9 cellular contexts compared by ENCODE assay signal in the genomic region with DNA sequence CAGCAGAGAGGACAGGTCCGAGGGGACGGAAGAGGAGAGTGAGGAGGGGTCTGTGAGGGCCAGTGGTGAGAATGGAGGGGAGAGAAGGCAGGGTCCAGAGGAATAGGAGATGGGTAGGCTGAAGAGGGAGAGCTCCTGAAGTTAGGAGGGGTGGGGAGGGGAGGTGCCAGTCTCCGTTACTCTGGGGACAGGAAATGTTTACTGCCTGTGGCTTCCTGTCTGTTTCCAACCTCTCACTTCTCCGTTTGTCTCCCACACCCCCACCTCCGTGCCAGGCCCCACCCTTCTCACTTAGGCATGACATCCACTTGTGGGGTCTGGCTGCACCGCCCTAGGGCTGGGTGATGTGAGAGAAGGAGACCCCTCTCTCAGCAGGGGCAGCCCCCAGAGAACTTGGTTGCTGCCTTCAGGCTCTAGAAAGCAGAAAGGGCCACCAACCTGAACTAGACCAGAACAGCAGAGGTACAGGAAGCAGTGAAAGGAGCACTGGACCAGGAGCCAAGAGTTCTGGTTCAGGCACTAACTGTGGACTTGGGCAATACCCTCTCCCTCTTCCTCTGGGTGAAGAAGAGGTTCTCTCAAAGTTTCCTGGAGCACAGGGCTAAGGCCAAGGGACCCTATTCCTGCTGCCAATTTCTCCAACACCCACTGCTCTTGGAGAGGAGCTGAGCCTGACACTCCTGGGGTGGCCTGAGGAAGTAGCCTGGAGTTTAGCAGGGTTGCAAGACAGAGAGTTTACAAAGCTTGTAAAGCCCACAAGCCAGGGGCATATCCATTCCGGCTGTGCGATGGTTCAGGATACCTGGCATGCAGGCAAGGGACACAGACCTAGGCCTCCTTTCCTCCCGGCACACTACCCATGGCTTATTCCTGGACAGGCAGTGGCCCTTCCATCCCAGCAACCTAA. TPM values are rescaled to one million over a fixed set of nuclear protein-coding genes. Genes with fewer than 3 reads are reported as not detected.
DNase-seq lines count a peak whose midpoint lies in the region; ATAC-seq and TF ChIP-seq lines count a peak whose summit lies in the region.
"Had no signal": no experiment of that assay in that cellular context is flagged by ENCODE, and none has a peak within 500 bp of the region (broad histone marks: within the 10 kb centered on the region; RNA-seq: fewer than 3 reads in every experiment).

No MANE protein-coding gene starts in this region.

- TF ChIP-seq CTCF in AG04450 (IDR thresholded peaks at IDR 0.05; ENCODE audit: low read depth, low read length) (no peak), parathyroid adenoma (IDR thresholded peaks at IDR 0.05) (no peak)

- H3K27ac ChIP-seq in AG04450 (ENCODE audit: low read depth, low read length) (peak overlapping the region; percentile 39), duodenal mucosa (ENCODE audit: low read depth, low read length) (peak overlapping the region; percentile 46), parathyroid adenoma (peak overlapping the region; percentile 64), aorta (ENCODE audit: low read depth in 1 of 2, low read length in 2 of 2) (peak overlapping the region in 1 of 2 donors; percentile 23)
- H3K27ac ChIP-seq: C4-2B had no signal

- DNase-seq in AG04450 (ENCODE audit: low read depth, low spot score): no peak
- DNase-seq in activated CD4-positive, alpha-beta T cell treated with anti-CD3 and anti-CD28 coated beads for 24 hours (ENCODE audit: low read depth in 2 of 2): peak; percentile 29 to 43
- peak; percentile 55 to 74 for DNase-seq in aorta
- DNase-seq in NCI-H1436 (lab: John Stamatoyannopoulos, UW): no peak

- intact Hi-C loops in aorta (cut with DNase I): no loop called here

- WGBS in aorta, 2 donors: 45 to 47% methylated on average over 8 to 9 of the region's 9 CpGs

- H3K27me3 ChIP-seq in AG04450 (ENCODE audit: control insufficient read depth, insufficient read depth, low read length): no peaks in the 10 kb centered on the region
- peaks cover 2 to 10% of the 10 kb centered on the region in 2 donors for H3K27me3 ChIP-seq in duodenal mucosa (ENCODE audit: control insufficient read depth in 1 of 2, insufficient read depth in 2 of 2, low read length in 2 of 2)
- no peaks in the 10 kb centered on the region for H3K27me3 ChIP-seq in parathyroid adenoma (ENCODE audit: control insufficient read depth, insufficient read depth, low read length)
- no peaks in the 10 kb centered on the region for H3K27me3 ChIP-seq in aorta (ENCODE audit: control insufficient read depth in 1 of 2, insufficient read depth in 2 of 2, low read length in 1 of 2)

- H3K9ac ChIP-seq in duodenal mucosa (ENCODE audit: low read depth in 1 of 2, low read length in 2 of 2) (peak overlapping the region in 1 of 2 donors; percentile 46), parathyroid adenoma (no peak overlapping the region)

- H3K4me2 ChIP-seq in parathyroid adenoma (ENCODE audit: low read length): peak overlapping the region; percentile 13

- H3K4me3 ChIP-seq in AG04450 (ENCODE audit: low read depth, low read length) (0 out of 2 replicates have a peak overlapping the region, but pooled peaks have one; percentile 13), duodenal mucosa (ENCODE audit: low read depth in 1 of 2, low read length in 2 of 2) (peak overlapping the region; percentile 8 to 33), parathyroid adenoma (ENCODE audit: low read depth, low read length) (no peak overlapping the region), aorta (ENCODE audit: low read length in 2 of 2) (peak overlapping the region in 1 of 2 donors; percentile 40)

- POLR2A ChIA-PET in AG04450 (lab: Yijun Ruan, JAX): no interaction called here

- H3K36me3 ChIP-seq in duodenal mucosa (ENCODE audit: control insufficient read depth in 1 of 2, insufficient read depth in 2 of 2, low read length in 2 of 2): peaks cover 0 to 8% of the 10 kb centered on the region in 2 donors
- H3K36me3 ChIP-seq in parathyroid adenoma (ENCODE audit: control insufficient read depth, insufficient read depth, low read length): no peaks in the 10 kb centered on the region
- H3K36me3 ChIP-seq in aorta (ENCODE audit: control insufficient read depth in 1 of 2, insufficient read depth in 2 of 2, low read length in 1 of 2): peaks cover 2 to 3% of the 10 kb centered on the region in 2 donors

- peaks cover 35 to 40% of the 10 kb centered on the region in 2 donors for H3K4me1 ChIP-seq in duodenal mucosa (ENCODE audit: control insufficient read depth in 1 of 2, insufficient read depth in 2 of 2, low read length in 2 of 2)
- H3K4me1 ChIP-seq in parathyroid adenoma: peaks cover 4% of the 10 kb centered on the region
- H3K4me1 ChIP-seq in aorta (ENCODE audit: control insufficient read depth in 1 of 2, insufficient read depth in 2 of 2, low read length in 2 of 2): no peaks in the 10 kb centered on the region

- ATAC-seq in HG03159 (IDR thresholded peaks at IDR 0.05; ENCODE audit: unreplicated experiment): peak; percentile 57
- peak; percentile 1 for ATAC-seq in aorta (ENCODE audit: low FRiP score)
- no peak for ATAC-seq in GM21717 (IDR thresholded peaks at IDR 0.05; ENCODE audit: unreplicated experiment)

- CTCF ChIA-PET in AG04450 (lab: Charles Lee): interaction anchor here (0.6 to 12.3 kb wide), 5 partner anchors 11 to 669 kb away, joined by 3 to 286 read pairs (median 5); a partner anchor contains a TSS

- no peaks in the 10 kb centered on the region for H3K79me2 ChIP-seq in parathyroid adenoma

- no peak overlapping the region for H2AFZ ChIP-seq in parathyroid adenoma

- H3K9me3 ChIP-seq in AG04450 (ENCODE audit: control insufficient read depth, insufficient read depth, low read length) (no peaks in the 10 kb centered on the region; the same call in 1 of the 2 replicates), duodenal mucosa (ENCODE audit: control insufficient read depth in 1 of 2, low read length in 2 of 2) (no peaks in the 10 kb centered on the region), parathyroid adenoma (ENCODE audit: control insufficient read depth, low read length) (no peaks in the 10 kb centered on the region), aorta (ENCODE audit: control insufficient read depth, low read length) (no peaks in the 10 kb centered on the region)

RNA-seq across cellular contexts. Expression of a gene that starts 5.5 kb away (rescaled TPM):
- 160 and 185 TPM in 2 replicates for polyA plus RNA-seq in AG04450 (2011; rRNA removed)
- polyA minus RNA-seq in AG04450 (2011; rRNA and poly(A)+ RNA removed): 241 and 280 TPM in 2 replicates
- 1,000 to 10,000 TPM in 1 of 2 donors, 100 to 1,000 TPM in 1; 241 to 1,416 TPM for total RNA-seq in aorta
- 100 to 1,000 TPM in 1 of 2 donors, 10 to 100 TPM in 1; 26.5 to 464 TPM for polyA plus RNA-seq in aorta

RNA-seq across cellular contexts. Expression of a gene that starts 29.0 kb away (rescaled TPM):
- polyA plus RNA-seq in AG04450 (2011; rRNA removed): 1.5 and 2.8 TPM in 2 replicates
- 2.9 and 3.1 TPM in 2 replicates for polyA minus RNA-seq in AG04450 (2011; rRNA and poly(A)+ RNA removed)
- total RNA-seq in aorta: 10 to 100 TPM; 22.2 to 27.6 TPM
- 10 to 100 TPM in 1 of 2 donors, 1 to 10 TPM in 1; 4.1 to 11.5 TPM for polyA plus RNA-seq in aorta

RNA-seq across cellular contexts. Expression of a gene that starts 49.3 kb away (rescaled TPM):
- polyA plus RNA-seq in AG04450 (2011; rRNA removed) (not detected in 2 replicates), aorta (under 1 TPM in 1 of 2 donors, not detected in 1; 0.38 TPM)
- not detected in 2 replicates for polyA minus RNA-seq in AG04450 (2011; rRNA and poly(A)+ RNA removed)
- 1 to 10 TPM; 1.9 TPM for total RNA-seq in aorta

RNA-seq across cellular contexts. Expression of a gene that starts 59.9 kb away (rescaled TPM):
- polyA plus RNA-seq in AG04450 (2011; rRNA removed): not detected in 2 replicates
- polyA minus RNA-seq in AG04450 (2011; rRNA and poly(A)+ RNA removed): not detected in 2 replicates
- not detected for total RNA-seq in aorta
- 1 to 10 TPM in 1 of 2 donors, not detected in 1; 1.5 TPM for polyA plus RNA-seq in aorta

Comparison
In these comparisons a context has a peak if more than half of its experiments do, and no peak if none do; other contexts are left out.
1. DNase-seq: peak in activated CD4-positive, alpha-beta T cell treated with anti-CD3 and anti-CD28 coated beads for 24 hours (2 of 2) and aorta (2 of 2); none in AG04450 (single experiment) and NCI-H1436 (single experiment).